ENCODE assay signal across 8 cellular contexts in the genomic region with DNA sequence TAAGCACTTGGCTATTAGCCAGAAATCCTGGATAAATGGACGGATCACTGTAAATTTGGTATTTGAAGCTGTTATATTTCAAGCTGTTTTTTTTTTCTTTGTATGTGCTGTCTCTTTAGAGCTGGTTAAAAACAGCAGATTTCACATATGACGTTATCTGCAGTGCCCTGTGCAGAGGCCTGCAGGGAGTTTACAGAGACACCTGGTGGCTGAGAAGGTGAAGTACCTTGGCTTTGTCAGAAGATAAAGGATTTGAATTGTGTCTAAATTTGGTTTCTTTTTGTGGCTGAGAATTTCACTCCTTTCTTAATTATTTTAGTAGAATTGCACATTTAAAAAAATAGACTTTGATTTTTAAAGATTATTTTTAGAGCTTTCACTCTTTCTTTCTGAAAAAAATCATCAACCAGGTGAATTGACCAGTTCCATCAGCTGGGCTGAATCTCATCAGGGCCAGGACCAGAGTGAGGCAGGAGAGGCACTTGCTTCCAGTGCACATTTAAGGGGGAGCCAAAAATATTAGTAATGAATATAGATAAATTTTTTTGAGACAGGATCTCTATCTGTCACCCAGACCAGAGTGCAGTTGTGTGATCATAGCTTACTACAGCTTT. TPM values are rescaled to one million over a fixed set of nuclear protein-coding genes. Genes with fewer than 3 reads are reported as not detected.
DNase-seq lines count a peak whose midpoint lies in the region; ATAC-seq, FAIRE-seq and TF ChIP-seq lines count a peak whose summit lies in the region.

No MANE protein-coding gene starts in this region.

- no peaks in the 10 kb centered on the region for H3K79me2 ChIP-seq in SU-DHL-6 (ENCODE audit: insufficient read depth, low read length)
- H3K79me2 ChIP-seq in GM12878 (ENCODE audit: control insufficient read depth, insufficient read depth, low read length): no peaks in the 10 kb centered on the region

- CTCF ChIA-PET in GM12878 (lab: Yijun Ruan, JAX): interaction anchor here (0.6 to 5.2 kb wide), 68 partner anchors 9 to 860 kb away, joined by 3 to 64 read pairs (median 4); partner anchors contain the start of genes CHRNA9, N4BP2 and RHOH

- RAD21 ChIA-PET in GM12878 (lab: Charles Lee; ENCODE audit: unreplicated experiment): interaction anchor here (0.6 to 4.5 kb wide), 43 partner anchors 9 to 518 kb away, joined by 3 to 79 read pairs (median 4); partner anchors contain the start of genes N4BP2 and RHOH

- H3K4me1 ChIP-seq in GM12878 (ENCODE audit: control insufficient read depth, insufficient read depth, low read length): no peaks in the 10 kb centered on the region

- H3K9me2 ChIP-seq in SU-DHL-6 (replicated peaks; ENCODE audit: insufficient read depth, low read length): no peaks in the 10 kb centered on the region

- FAIRE-seq in GM12878 (lab: Jason Lieb, UNC): peak; percentile 96

- POLR2A ChIA-PET in GM12878 (lab: Charles Lee): interaction anchor here (1.0 to 1.3 kb wide), 3 partner anchors 16 to 268 kb away, joined by 3 to 4 read pairs (median 3); no protein-coding TSS in a partner anchor

- H4K20me1 ChIP-seq in SU-DHL-6 (ENCODE audit: low read depth, low read length): no peaks in the 10 kb centered on the region
- H4K20me1 ChIP-seq in GM12878 (ENCODE audit: control insufficient read depth, insufficient read depth): no peaks in the 10 kb centered on the region

- no peak overlapping the region for H3K4me2 ChIP-seq in SU-DHL-6 (ENCODE audit: low read depth, low read length, poor library complexity, severe bottlenecking)
- no peak overlapping the region for H3K4me2 ChIP-seq in GM12878 (ENCODE audit: control insufficient read depth, insufficient read depth)

- H3F3A ChIP-seq in SU-DHL-6 (ENCODE audit: insufficient read depth): no peaks in the 10 kb centered on the region

- SMC1A ChIA-PET in GM12878 (lab: Charles Lee; ENCODE audit: uncharacterized antibody, unreplicated experiment): interaction anchor here (0.6 to 3.5 kb wide), 45 partner anchors 9 to 599 kb away, joined by 3 to 43 read pairs (median 4); partner anchors contain the start of genes CHRNA9 and N4BP2

- H3K27ac ChIP-seq in SU-DHL-6 (ENCODE audit: low read depth, low read length) (no peak overlapping the region), GM12878 (ENCODE audit: control insufficient read depth, insufficient read depth) (no peak overlapping the region)

- no peaks in the 10 kb centered on the region for H3K9me3 ChIP-seq in SU-DHL-6 (ENCODE audit: insufficient read depth, low read length)
- H3K9me3 ChIP-seq in GM12878 (replicated peaks; ENCODE audit: control insufficient read depth, insufficient read depth, low read length): no peaks in the 10 kb centered on the region

- 1% methylated on average over 2 of the region's 2 CpGs for WGBS in GM12878 (ENCODE audit: insufficient coverage, insufficient replicate concordance, low lambda C conversion rate, missing lambda C conversion rate)

- TF ChIP-seq EP300 in GM12878 (IDR thresholded peaks at IDR 0.05; ENCODE audit: borderline replicate concordance in 1 of 2, control insufficient read depth in 1 of 2, low read depth in 2 of 2, low read length in 2 of 2): no peak

- H3K27me3 ChIP-seq in SU-DHL-6 (ENCODE audit: low read length): no peaks in the 10 kb centered on the region
- H3K27me3 ChIP-seq in GM12878 (replicated peaks in 1 of 2; ENCODE audit: control insufficient read depth in 2 of 2, insufficient read depth in 2 of 2, low read length in 1 of 2): no peaks in the 10 kb centered on the region

- TF ChIP-seq POLR2A in NB4 (IDR thresholded peaks at IDR 0.05; ENCODE audit: extremely low read depth, insufficient read length) (no peak), GM12878 (IDR thresholded peaks at IDR 0.05; ENCODE audit: low read depth, low read length) (no peak)

- peak; percentile 82 for TF ChIP-seq CTCF in GM12875 (IDR thresholded peaks at IDR 0.05; ENCODE audit: borderline replicate concordance, insufficient read depth, low read depth, low read length)
- peak; percentile 97 for TF ChIP-seq CTCF in NB4 (IDR thresholded peaks at IDR 0.05; ENCODE audit: low read depth, low read length)
- TF ChIP-seq CTCF in SU-DHL-6 (IDR thresholded peaks at IDR 0.05; ENCODE audit: insufficient read depth, low read length, poor library complexity, severe bottlenecking): peak; percentile 86
- peak; percentile 86 to 94 (median 89) for TF ChIP-seq CTCF in GM12878 (IDR thresholded peaks at IDR 0.05 in 2 of 3, conservative IDR thresholded peaks at IDR 0.05 in 1 of 3; ENCODE audit: control insufficient read depth in 2 of 3, extremely low read depth in 1 of 3, insufficient read depth in 1 of 3, low read depth in 3 of 3, low read length in 3 of 3)

- no peak overlapping the region for H3K9ac ChIP-seq in SU-DHL-6 (ENCODE audit: low read length)
- H3K9ac ChIP-seq in GM12878 (ENCODE audit: control insufficient read depth, insufficient read depth, low read length): no peak overlapping the region

- BruUV-seq in GM12878 (replicated peaks; lab: Mats Ljungman, UMichigan): no TSS peak

- intact Hi-C loops in GM12878 (cut with micrococcal nuclease; ENCODE audit: unreplicated experiment): loop anchor here (1.0 to 2.0 kb wide), 2 partner anchors 175 to 269 kb away; partner anchors contain the start of gene N4BP2

- H2AFZ ChIP-seq in SU-DHL-6 (ENCODE audit: low read depth, low read length, severe bottlenecking): no peak overlapping the region
- H2AFZ ChIP-seq in GM12878 (ENCODE audit: control insufficient read depth, low read depth, low read length): no peak overlapping the region

- H3K4me3 ChIP-seq in GM12875 (ENCODE audit: low read depth, low read length): no peak overlapping the region
- H3K4me3 ChIP-seq in NB4 (ENCODE audit: low read depth, low read length): no peak overlapping the region
- H3K4me3 ChIP-seq in SU-DHL-6 (ENCODE audit: insufficient read depth, low read length, poor library complexity, severe bottlenecking): no peak overlapping the region
- no peak overlapping the region for H3K4me3 ChIP-seq in GM12878

- peak; percentile 96 for TF ChIP-seq RAD21 in GM12878 (IDR thresholded peaks at IDR 0.05; ENCODE audit: insufficient read depth, low read depth, low read length)

- in situ Hi-C loops in GM12878 (cut with MboI): no loop called here

- peak; percentile 54 for DNase-seq in 8988T
- peak; percentile 85 for DNase-seq in NB4 (ENCODE audit: low read depth)
- no peak for DNase-seq in GM12878 (ENCODE audit: low read depth, low spot score)
- peak; percentile 81 for DNase-seq in iris pigment epithelial cell (ENCODE audit: low read depth)
- peak; percentile 59 for DNase-seq in stimulated activated CD8-positive, alpha-beta memory T cell treated with anti-CD3 and anti-CD28 coated beads, Interleukin-12 subunit alpha, Interleukin-12 subunit beta, amount 100 ng/mL, for 1 hour (ENCODE audit: low read depth)

- H3K36me3 ChIP-seq in SU-DHL-6 (ENCODE audit: low read length): no peaks in the 10 kb centered on the region
- H3K36me3 ChIP-seq in GM12878 (ENCODE audit: control insufficient read depth in 2 of 2, insufficient read depth in 2 of 2, low read length in 1 of 2): no peaks in the 10 kb centered on the region

- ATAC-seq in HG02610 (IDR thresholded peaks at IDR 0.05; ENCODE audit: unreplicated experiment) (peak; percentile 94), GM12878 (peak; percentile 98)

TF ChIP-seq in GM12878, 131 proteins besides CTCF, POLR2A, EP300 and RAD21 (continues in another document):
- TF ChIP-seq HSF1 (IDR thresholded peaks at IDR 0.05; ENCODE audit: low read depth, low read length): 0 out of 2 replicates have a peak, but pooled peaks have one; percentile 9
- TF ChIP-seq POLR2AphosphoS2 (IDR thresholded peaks at IDR 0.05; ENCODE audit: low read depth, low read length): no peak
- 0 out of 2 replicates have a peak, but pooled peaks have one; percentile 40 for TF ChIP-seq IRF4 (IDR thresholded peaks at IDR 0.05; ENCODE audit: low read depth, low read length)
- no peak for TF ChIP-seq SUZ12 (IDR thresholded peaks at IDR 0.05; ENCODE audit: unreplicated experiment)
- no peak for TF ChIP-seq PAX5 (IDR thresholded peaks at IDR 0.05; ENCODE audit: borderline replicate concordance, low read depth, low read length)
- TF ChIP-seq NFYA (IDR thresholded peaks at IDR 0.05; ENCODE audit: borderline replicate concordance, low read depth, low read length): no peak
- no peak for TF ChIP-seq SMAD5 (IDR thresholded peaks at IDR 0.05; ENCODE audit: low read depth)
- TF ChIP-seq ZNF384 (IDR thresholded peaks at IDR 0.05; ENCODE audit: borderline replicate concordance, low read depth, low read length): peak; percentile 74

RNA-seq across cellular contexts. Expression of gene CHRNA9, which starts 9.6 kb away (rescaled TPM):
- 1.5 TPM in 1 of 2 replicates, not detected in the other for total RNA-seq in GM12878 (2013; cell fraction: nucleolus; rRNA removed)
- total RNA-seq in GM12878 (2014; rRNA removed) (0.05 TPM in 1 of 2 replicates, not detected in the other), GM12878 (2014; rRNA removed; fragmentation: Illumina TruSeq; extraction: Trizol) (not detected in 2 replicates), GM12878 (2021) (not detected in 2 replicates)
- not detected for polyA plus RNA-seq in GM12878 (2011; ENCODE audit: low read depth)
- polyA plus RNA-seq in GM12878 (2011; rRNA removed) (0.08 and 0.55 TPM in 2 replicates), GM12878 (2014; fragmentation: Illumina TruSeq; extraction: Trizol) (not detected in 2 replicates), GM12878 (2014; fragmentation: Nextera tagmentation; extraction: Ambion mirVana) (not detected), GM12878 (2014; rRNA removed) (0.05 TPM in 1 of 2 replicates, not detected in the other), GM12878 (2016; fragmentation: Nextera tagmentation; extraction: Ambion mirVana) (under 1 TPM in 1 of 2 experiments, not detected in 1; 0.09 TPM)
- 0.04 and 0.15 TPM in 2 replicates for polyA plus RNA-seq in GM12878 (2011; cell fraction: cytosol; rRNA removed)
- 0.18 TPM in 1 of 2 replicates, not detected in the other for polyA plus RNA-seq in GM12878 (2011; cell fraction: nucleus; rRNA removed)
- polyA plus RNA-seq in GM12878 (2012): not detected in 2 replicates
- not detected in 2 replicates for polyA minus RNA-seq in GM12878 (2011; rRNA and poly(A)+ RNA removed)
- not detected in 2 replicates for polyA minus RNA-seq in GM12878 (2011; cell fraction: cytosol; rRNA and poly(A)+ RNA removed)
- 0.29 TPM in 1 of 2 replicates, not detected in the other for polyA minus RNA-seq in GM12878 (2011; cell fraction: nucleus; rRNA and poly(A)+ RNA removed)
